In the genomic region with DNA sequence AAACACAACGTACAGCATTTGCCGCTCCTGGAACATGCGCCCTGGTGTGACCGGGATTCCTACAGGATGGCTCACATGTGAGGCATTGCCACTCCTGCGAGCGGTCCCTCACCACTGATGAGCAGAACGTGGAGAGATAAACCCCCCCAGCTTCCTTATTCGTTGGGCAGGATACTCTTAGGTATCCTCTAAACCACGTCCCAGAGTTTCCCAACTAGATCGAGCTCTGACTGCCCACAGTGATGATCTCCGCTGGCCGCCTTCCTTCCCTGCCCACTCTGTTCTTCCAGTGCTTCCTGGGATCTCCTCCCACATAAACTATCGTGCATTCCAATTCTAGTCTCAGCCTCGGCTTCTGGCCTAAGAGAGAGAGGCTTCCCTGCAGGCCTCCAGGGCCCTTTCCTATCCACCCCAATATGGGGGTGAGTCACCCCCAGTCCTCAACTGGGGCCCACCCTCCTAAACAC, we compare ENCODE assay signal across 1 cellular context.
TF ChIP-seq lines count a peak whose summit lies in the region.

No MANE protein-coding gene starts in this region.

TF ChIP-seq in SK-N-SH, 30 proteins besides CTCF, POLR2A, EP300 and RAD21 (continued from another document):
- TF ChIP-seq, protein P1, sequence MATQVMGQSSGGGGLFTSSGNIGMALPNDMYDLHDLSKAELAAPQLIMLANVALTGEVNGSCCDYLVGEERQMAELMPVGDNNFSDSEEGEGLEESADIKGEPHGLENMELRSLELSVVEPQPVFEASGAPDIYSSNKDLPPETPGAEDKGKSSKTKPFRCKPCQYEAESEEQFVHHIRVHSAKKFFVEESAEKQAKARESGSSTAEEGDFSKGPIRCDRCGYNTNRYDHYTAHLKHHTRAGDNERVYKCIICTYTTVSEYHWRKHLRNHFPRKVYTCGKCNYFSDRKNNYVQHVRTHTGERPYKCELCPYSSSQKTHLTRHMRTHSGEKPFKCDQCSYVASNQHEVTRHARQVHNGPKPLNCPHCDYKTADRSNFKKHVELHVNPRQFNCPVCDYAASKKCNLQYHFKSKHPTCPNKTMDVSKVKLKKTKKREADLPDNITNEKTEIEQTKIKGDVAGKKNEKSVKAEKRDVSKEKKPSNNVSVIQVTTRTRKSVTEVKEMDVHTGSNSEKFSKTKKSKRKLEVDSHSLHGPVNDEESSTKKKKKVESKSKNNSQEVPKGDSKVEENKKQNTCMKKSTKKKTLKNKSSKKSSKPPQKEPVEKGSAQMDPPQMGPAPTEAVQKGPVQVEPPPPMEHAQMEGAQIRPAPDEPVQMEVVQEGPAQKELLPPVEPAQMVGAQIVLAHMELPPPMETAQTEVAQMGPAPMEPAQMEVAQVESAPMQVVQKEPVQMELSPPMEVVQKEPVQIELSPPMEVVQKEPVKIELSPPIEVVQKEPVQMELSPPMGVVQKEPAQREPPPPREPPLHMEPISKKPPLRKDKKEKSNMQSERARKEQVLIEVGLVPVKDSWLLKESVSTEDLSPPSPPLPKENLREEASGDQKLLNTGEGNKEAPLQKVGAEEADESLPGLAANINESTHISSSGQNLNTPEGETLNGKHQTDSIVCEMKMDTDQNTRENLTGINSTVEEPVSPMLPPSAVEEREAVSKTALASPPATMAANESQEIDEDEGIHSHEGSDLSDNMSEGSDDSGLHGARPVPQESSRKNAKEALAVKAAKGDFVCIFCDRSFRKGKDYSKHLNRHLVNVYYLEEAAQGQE (IDR thresholded peaks at IDR 0.05; ENCODE audit: low read depth, low read length), result no peak
- TF ChIP-seq, protein P2, sequence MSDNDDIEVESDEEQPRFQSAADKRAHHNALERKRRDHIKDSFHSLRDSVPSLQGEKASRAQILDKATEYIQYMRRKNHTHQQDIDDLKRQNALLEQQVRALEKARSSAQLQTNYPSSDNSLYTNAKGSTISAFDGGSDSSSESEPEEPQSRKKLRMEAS (IDR thresholded peaks at IDR 0.05; ENCODE audit: low read depth), result peak; percentile 60
- peak; percentile 40; the same call in 1 of the 2 replicates for TF ChIP-seq JUND (IDR thresholded peaks at IDR 0.05)
- 0 out of 2 replicates have a peak, but pooled peaks have one; percentile 54 for TF ChIP-seq RXRA (IDR thresholded peaks at IDR 0.05; ENCODE audit: borderline replicate concordance, low read depth)
- TF ChIP-seq GATA2 (CRISPR knock-in tag; IDR thresholded peaks at IDR 0.05), result no peak
- no peak for TF ChIP-seq FOXJ3 (CRISPR knock-in tag; IDR thresholded peaks at IDR 0.05)
- TF ChIP-seq, protein P3, sequence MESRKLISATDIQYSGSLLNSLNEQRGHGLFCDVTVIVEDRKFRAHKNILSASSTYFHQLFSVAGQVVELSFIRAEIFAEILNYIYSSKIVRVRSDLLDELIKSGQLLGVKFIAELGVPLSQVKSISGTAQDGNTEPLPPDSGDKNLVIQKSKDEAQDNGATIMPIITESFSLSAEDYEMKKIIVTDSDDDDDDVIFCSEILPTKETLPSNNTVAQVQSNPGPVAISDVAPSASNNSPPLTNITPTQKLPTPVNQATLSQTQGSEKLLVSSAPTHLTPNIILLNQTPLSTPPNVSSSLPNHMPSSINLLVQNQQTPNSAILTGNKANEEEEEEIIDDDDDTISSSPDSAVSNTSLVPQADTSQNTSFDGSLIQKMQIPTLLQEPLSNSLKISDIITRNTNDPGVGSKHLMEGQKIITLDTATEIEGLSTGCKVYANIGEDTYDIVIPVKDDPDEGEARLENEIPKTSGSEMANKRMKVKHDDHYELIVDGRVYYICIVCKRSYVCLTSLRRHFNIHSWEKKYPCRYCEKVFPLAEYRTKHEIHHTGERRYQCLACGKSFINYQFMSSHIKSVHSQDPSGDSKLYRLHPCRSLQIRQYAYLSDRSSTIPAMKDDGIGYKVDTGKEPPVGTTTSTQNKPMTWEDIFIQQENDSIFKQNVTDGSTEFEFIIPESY (IDR thresholded peaks at IDR 0.05; ENCODE audit: borderline replicate concordance, low read depth), result 0 out of 2 replicates have a peak, but pooled peaks have one; percentile 12
- no peak for TF ChIP-seq GABPA (IDR thresholded peaks at IDR 0.05; ENCODE audit: low read depth)
- TF ChIP-seq SIN3A (IDR thresholded peaks at IDR 0.05; ENCODE audit: borderline replicate concordance, low read depth, low read length), result no peak
- no peak for TF ChIP-seq MXI1 (IDR thresholded peaks at IDR 0.05; ENCODE audit: low read depth, low read length)
- peak; percentile 17; the same call in 1 of the 2 replicates for TF ChIP-seq FOSL2 (IDR thresholded peaks at IDR 0.05; ENCODE audit: borderline replicate concordance, low read depth)
- TF ChIP-seq FOXM1 (IDR thresholded peaks at IDR 0.05; ENCODE audit: low read depth), result no peak
- TF ChIP-seq NRF1 (IDR thresholded peaks at IDR 0.05; ENCODE audit: low read depth, low read length), result no peak
- no peak for TF ChIP-seq RFX5 (IDR thresholded peaks at IDR 0.05; ENCODE audit: low read length)
- 0 out of 2 replicates have a peak, but pooled peaks have one; percentile 5 for TF ChIP-seq SMC3 (IDR thresholded peaks at IDR 0.05; ENCODE audit: low read depth, low read length)
- TF ChIP-seq, protein P4, sequence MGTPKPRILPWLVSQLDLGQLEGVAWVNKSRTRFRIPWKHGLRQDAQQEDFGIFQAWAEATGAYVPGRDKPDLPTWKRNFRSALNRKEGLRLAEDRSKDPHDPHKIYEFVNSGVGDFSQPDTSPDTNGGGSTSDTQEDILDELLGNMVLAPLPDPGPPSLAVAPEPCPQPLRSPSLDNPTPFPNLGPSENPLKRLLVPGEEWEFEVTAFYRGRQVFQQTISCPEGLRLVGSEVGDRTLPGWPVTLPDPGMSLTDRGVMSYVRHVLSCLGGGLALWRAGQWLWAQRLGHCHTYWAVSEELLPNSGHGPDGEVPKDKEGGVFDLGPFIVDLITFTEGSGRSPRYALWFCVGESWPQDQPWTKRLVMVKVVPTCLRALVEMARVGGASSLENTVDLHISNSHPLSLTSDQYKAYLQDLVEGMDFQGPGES (IDR thresholded peaks at IDR 0.05; ENCODE audit: low read depth, low read length), result no peak
- no peak; the same call in 1 of the 2 replicates for TF ChIP-seq POLR2AphosphoS5 (IDR thresholded peaks at IDR 0.05; ENCODE audit: low read depth, low read length)
- peak; percentile 21; the same call in 1 of the 2 replicates for TF ChIP-seq NFIC (IDR thresholded peaks at IDR 0.05; ENCODE audit: borderline replicate concordance)
